In the genomic region with DNA sequence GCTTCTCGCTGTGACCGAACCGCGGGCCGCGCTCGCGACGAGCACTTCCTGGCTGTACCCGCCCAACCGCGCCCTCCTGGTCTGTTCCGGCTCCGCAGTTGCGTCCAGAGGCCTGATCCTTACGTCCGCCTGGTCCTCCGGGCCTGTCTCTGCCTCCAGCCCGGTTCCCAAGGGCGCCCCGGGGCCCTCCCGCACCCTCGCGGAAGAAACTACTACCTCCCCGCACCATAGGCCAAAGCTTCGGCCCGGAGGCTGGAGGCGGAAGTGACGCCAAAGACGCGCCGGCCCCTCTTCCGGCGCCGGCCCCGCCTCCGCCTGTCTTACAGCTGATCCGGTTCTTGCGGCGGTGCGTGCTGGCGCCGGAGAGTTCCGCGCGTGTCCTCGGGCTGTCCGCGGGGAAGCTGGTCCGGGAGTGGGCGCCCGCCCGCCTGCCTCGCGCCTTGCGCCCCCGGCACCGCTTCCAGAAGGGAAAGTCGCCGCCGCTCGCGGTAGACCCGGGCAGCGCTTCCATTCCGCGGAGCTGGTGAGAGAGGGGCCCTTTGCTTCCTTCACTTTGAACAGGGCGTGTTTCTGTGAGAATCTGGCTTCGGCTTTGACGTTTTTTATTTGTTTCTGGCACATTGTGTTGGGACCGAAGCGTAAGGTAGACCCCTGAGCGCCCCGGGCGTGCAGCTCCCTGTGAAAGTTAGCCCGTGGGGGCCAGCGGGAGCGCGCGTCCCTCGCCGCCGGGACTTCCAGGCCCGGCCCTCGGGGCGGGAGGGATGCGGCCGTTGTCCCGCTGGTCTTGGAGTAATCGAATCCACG, we compare ENCODE assay signal across 8 cellular contexts. TPM values are rescaled to one million over a fixed set of nuclear protein-coding genes. Genes with fewer than 3 reads are reported as not detected.
A peak's percentile ranks its signal among the peaks of the same experiment; 100 is the strongest.
DNase-seq lines count a peak whose midpoint lies in the region; ATAC-seq and TF ChIP-seq lines count a peak whose summit lies in the region.

ZNF778 (plus strand) TSS at position 316 of the 804 bp plus-strand sequence. CDS start 3,425 bp downstream, outside the sequence.

- intact Hi-C loops in IMR-90 (cut with micrococcal nuclease): loop anchor here (2.0 to 5.0 kb wide), 2 partner anchors 361 to 405 kb away; partner anchors contain the start of genes APRT, GALNS and TRAPPC2L

- no peak within 1 kb of the TSS for H2BK20ac ChIP-seq in IMR-90 (ENCODE audit: low read depth, low read length)

- no peaks in the 10 kb centered on the region for H3K9me3 ChIP-seq in IMR-90 (ENCODE audit: control insufficient read depth, insufficient read depth, low read length)
- H3K9me3 ChIP-seq in neuron (ENCODE audit: low read length): no peaks in the 10 kb centered on the region
- no peaks in the 10 kb centered on the region for H3K9me3 ChIP-seq in stomach smooth muscle (ENCODE audit: control insufficient read depth in 2 of 2, low read length in 2 of 2)

- peak within 1 kb of the TSS; percentile 87 for H2AK9ac ChIP-seq in IMR-90 (replicated peaks; ENCODE audit: low read depth, low read length, poor library complexity)

- TF ChIP-seq POLR2A in IMR-90 (IDR thresholded peaks at IDR 0.05; ENCODE audit: low read depth, low read length): peak; percentile 92

- peak within 1 kb of the TSS; percentile 97 for H3K4ac ChIP-seq in IMR-90 (ENCODE audit: low read depth, low read length)

- DNase-seq in DMS153 (lab: John Stamatoyannopoulos, UW): peak; percentile 57
- peak; percentile 77 for DNase-seq in IMR-90
- peak; percentile 55 for DNase-seq in SHP77 treated with DMSO at 0.1 percent for 48 hours (lab: John Stamatoyannopoulos, UW)
- DNase-seq in activated gamma-delta T cell treated with anti-CD3 and anti-CD28 coated beads, Interleukin-2, amount 50 U/mL, for 16 hours (ENCODE audit: low read depth): peak; percentile 64
- DNase-seq in foreskin keratinocyte: peak; percentile 58 to 72

- H3K27me3 ChIP-seq in IMR-90 (ENCODE audit: control insufficient read depth, insufficient read depth, low read length): no peaks in the 10 kb centered on the region
- no peaks in the 10 kb centered on the region for H3K27me3 ChIP-seq in foreskin keratinocyte
- H3K27me3 ChIP-seq in neuron (ENCODE audit: insufficient read depth, low read length): no peaks in the 10 kb centered on the region
- H3K27me3 ChIP-seq in stomach smooth muscle (ENCODE audit: control insufficient read depth in 1 of 2, insufficient read depth in 2 of 2, low read length in 2 of 2): no peaks in the 10 kb centered on the region

- H2BK120ac ChIP-seq in IMR-90 (ENCODE audit: low read depth, low read length): peak within 1 kb of the TSS; percentile 35; the same call in 1 of the 2 replicates

- peak within 1 kb of the TSS; percentile 95 for H2BK5ac ChIP-seq in IMR-90 (ENCODE audit: low read depth, low read length, poor library complexity, severe bottlenecking)

- dilution Hi-C loops in IMR-90 (cut with HindIII; ENCODE audit: low sequenced_read_pairs, unreplicated experiment): no loop called here

- peaks cover 27 to 52% of the 10 kb centered on the region in 2 experiments for H3K79me1 ChIP-seq in IMR-90 (ENCODE audit: low read depth in 1 of 2, low read length in 2 of 2)

- peak within 1 kb of the TSS; percentile 98 for H3K9ac ChIP-seq in IMR-90 (ENCODE audit: low read depth, low read length)
- H3K9ac ChIP-seq in stomach smooth muscle (ENCODE audit: low read length in 2 of 2): peak within 1 kb of the TSS; percentile 93 to 95

- H3K18ac ChIP-seq in IMR-90 (ENCODE audit: low read depth, low read length): peak within 1 kb of the TSS; percentile 82; the same call in 1 of the 2 replicates

- H3K14ac ChIP-seq in IMR-90 (replicated peaks; ENCODE audit: low read depth, low read length): peak within 1 kb of the TSS; percentile 98

- POLR2A ChIA-PET in IMR-90 (lab: Charles Lee; ENCODE audit: unreplicated experiment): no interaction called here

- in situ Hi-C loops in IMR-90 (cut with MboI; ENCODE audit: low sequenced_read_pairs): loop anchor here (10.0 kb wide), 1 partner anchor 283 kb away; no protein-coding TSS in a partner anchor

- peak; percentile 71 for ATAC-seq in GM21515 (IDR thresholded peaks at IDR 0.05; ENCODE audit: unreplicated experiment)
- peak; percentile 94 for ATAC-seq in IMR-90 (ENCODE audit: low read depth)
- peak; percentile 81 for ATAC-seq in foreskin keratinocyte

- H3K23ac ChIP-seq in IMR-90 (ENCODE audit: low read depth, low read length): peak within 1 kb of the TSS; percentile 82

- H2AFZ ChIP-seq in IMR-90 (replicated peaks; ENCODE audit: low read length, poor library complexity): peak within 1 kb of the TSS; percentile 100
- peak within 1 kb of the TSS; percentile 75 for H2AFZ ChIP-seq in neuron (ENCODE audit: low read depth, low read length)

- TF ChIP-seq CTCF in IMR-90 (conservative IDR thresholded peaks at IDR 0.05; ENCODE audit: low read depth, low read length) (no peak), foreskin keratinocyte (conservative IDR thresholded peaks at IDR 0.05) (no peak)

- 0% methylated on average over 35 of the region's 91 CpGs; no CpG with 5 or more reads in 1 of the 2 experiments for WGBS in IMR-90 (ENCODE audit: extremely low coverage in 2 of 2, insufficient read length in 1 of 2), 2 experiments

- peak within 1 kb of the TSS; percentile 98 for H3K4me3 ChIP-seq in IMR-90 (ENCODE audit: insufficient read depth, low read depth, low read length)
- H3K4me3 ChIP-seq in neuron (ENCODE audit: low read length): peak within 1 kb of the TSS; percentile 65
- H3K4me3 ChIP-seq in stomach smooth muscle (ENCODE audit: low read length in 2 of 2): peak within 1 kb of the TSS; percentile 89 to 94

- H3K36me3 ChIP-seq in IMR-90 (ENCODE audit: control insufficient read depth, insufficient read depth, low read length): peaks cover 19% of the 10 kb centered on the region
- peaks cover 20% of the 10 kb centered on the region for H3K36me3 ChIP-seq in neuron (ENCODE audit: insufficient read depth, low read length)
- H3K36me3 ChIP-seq in stomach smooth muscle (ENCODE audit: control insufficient read depth in 2 of 2, insufficient read depth in 2 of 2, low read length in 2 of 2): peaks cover 20 to 26% of the 10 kb centered on the region in 2 donors

- CTCF ChIA-PET in IMR-90 (lab: Yijun Ruan, JAX): no interaction called here

- peak within 1 kb of the TSS; percentile 90; the same call in 1 of the 2 replicates for H4K91ac ChIP-seq in IMR-90 (ENCODE audit: insufficient read depth, low read depth, low read length)

- peak within 1 kb of the TSS; percentile 99 for H4K5ac ChIP-seq in IMR-90 (ENCODE audit: low read depth, low read length)

- no TSS peak for BruUV-seq in IMR-90 (replicated peaks; lab: Mats Ljungman, UMichigan)

- H2BK15ac ChIP-seq in IMR-90 (ENCODE audit: low read depth, low read length): no peak within 1 kb of the TSS

- H2AK5ac ChIP-seq in IMR-90 (ENCODE audit: low read depth, low read length): peak within 1 kb of the TSS; percentile 57

- H4K8ac ChIP-seq in IMR-90 (ENCODE audit: low read depth in 2 of 2, low read length in 2 of 2): peak within 1 kb of the TSS; percentile 76 to 100

- H3K56ac ChIP-seq in IMR-90 (ENCODE audit: extremely low read depth, insufficient read depth, low read length): peak within 1 kb of the TSS; percentile 50

- H3K4me1 ChIP-seq in IMR-90 (ENCODE audit: control insufficient read depth, insufficient read depth, low read length): no peaks in the 10 kb centered on the region
- peaks cover 5% of the 10 kb centered on the region for H3K4me1 ChIP-seq in foreskin keratinocyte
- peaks cover 8% of the 10 kb centered on the region for H3K4me1 ChIP-seq in neuron (ENCODE audit: insufficient read depth, low read length)
- H3K4me1 ChIP-seq in stomach smooth muscle (ENCODE audit: control insufficient read depth, insufficient read depth, low read length): peaks cover 6% of the 10 kb centered on the region

- H3K9me1 ChIP-seq in IMR-90 (ENCODE audit: insufficient read depth, low read length): peaks cover 3% of the 10 kb centered on the region; the same call in 1 of the 2 replicates

- H3K27ac ChIP-seq in IMR-90 (ENCODE audit: insufficient read depth, low read length): peak within 1 kb of the TSS; percentile 99
- peak within 1 kb of the TSS; percentile 88 for H3K27ac ChIP-seq in foreskin keratinocyte
- H3K27ac ChIP-seq in stomach smooth muscle (ENCODE audit: low read length): peak within 1 kb of the TSS; percentile 95

- peak within 1 kb of the TSS; percentile 94 for H3K4me2 ChIP-seq in IMR-90 (ENCODE audit: low read depth, low read length)

- peaks cover 3% of the 10 kb centered on the region; the same call in 1 of the 2 replicates for H4K20me1 ChIP-seq in IMR-90 (ENCODE audit: insufficient read depth, low read length)

- TF ChIP-seq RAD21 in IMR-90 (IDR thresholded peaks at IDR 0.05; ENCODE audit: low read length): peak; percentile 10; the same call in 1 of the 2 replicates

TF ChIP-seq in IMR-90, 13 proteins besides CTCF, POLR2A, EP300 and RAD21:
- peak; percentile 61; the same call in 1 of the 2 replicates for TF ChIP-seq MAZ (IDR thresholded peaks at IDR 0.05; ENCODE audit: borderline replicate concordance, low read depth, low read length)
- TF ChIP-seq MXI1 (IDR thresholded peaks at IDR 0.05; ENCODE audit: borderline replicate concordance, low read depth, low read length): peak; percentile 96; the same call in 1 of the 2 replicates
- TF ChIP-seq, protein P1, sequence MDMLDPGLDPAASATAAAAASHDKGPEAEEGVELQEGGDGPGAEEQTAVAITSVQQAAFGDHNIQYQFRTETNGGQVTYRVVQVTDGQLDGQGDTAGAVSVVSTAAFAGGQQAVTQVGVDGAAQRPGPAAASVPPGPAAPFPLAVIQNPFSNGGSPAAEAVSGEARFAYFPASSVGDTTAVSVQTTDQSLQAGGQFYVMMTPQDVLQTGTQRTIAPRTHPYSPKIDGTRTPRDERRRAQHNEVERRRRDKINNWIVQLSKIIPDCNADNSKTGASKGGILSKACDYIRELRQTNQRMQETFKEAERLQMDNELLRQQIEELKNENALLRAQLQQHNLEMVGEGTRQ (IDR thresholded peaks at IDR 0.05; ENCODE audit: low read depth, low read length): no peak
- TF ChIP-seq RFX5 (IDR thresholded peaks at IDR 0.05; ENCODE audit: low read depth, low read length): no peak
- TF ChIP-seq RCOR1 (IDR thresholded peaks at IDR 0.05; ENCODE audit: insufficient replicate concordance, low read length): no peak
- TF ChIP-seq CEBPB (IDR thresholded peaks at IDR 0.05; ENCODE audit: low read depth, low read length): no peak
TF ChIP-seq in IMR-90: peak in this region for 2.

RNA-seq across cellular contexts. Expression of gene ZNF778, which starts in this region (rescaled TPM):
- 8.3 and 9.9 TPM in 2 replicates for total RNA-seq in IMR-90 (2012; rRNA removed)
- 4.1 and 5.6 TPM in 2 replicates for polyA plus RNA-seq in IMR-90 (2012; rRNA removed)
- 1.6 and 2.1 TPM in 2 replicates for polyA plus RNA-seq in IMR-90 (2012; cell fraction: cytosol; rRNA removed)
- 10.5 and 11.8 TPM in 2 replicates for polyA plus RNA-seq in IMR-90 (2012; cell fraction: nucleus; rRNA removed; ENCODE audit: low replicate concordance)
- 4.2 and 4.3 TPM in 2 replicates for total RNA-seq in foreskin keratinocyte
- polyA plus RNA-seq in foreskin keratinocyte: 1.1 and 1.6 TPM in 2 replicates

Comparison
In these comparisons a context has a peak if more than half of its experiments do, and no peak if none do; other contexts are left out.
1. Peak in every context shown above with its lines: DNase-seq, ATAC-seq, H3K4me3 ChIP-seq and H3K27ac ChIP-seq.